In genomic region chr22:17158568-17159503, GRCh38 we compare ENCODE assay signal across 8 cellular contexts. TPM values are rescaled to one million over a fixed set of nuclear protein-coding genes. Genes with fewer than 3 reads are reported as not detected.
DNase-seq lines count a peak whose midpoint lies in the region; ATAC-seq and TF ChIP-seq lines count a peak whose summit lies in the region.

Gene HDHD5 (minus strand): TSS chr22:17159277. CDS start chr22:17159251, 26 bp downstream.

- H3K4me3 ChIP-seq in Jurkat, Clone E6-1 (ENCODE audit: low read length) = peak within 1 kb of the TSS; percentile 86
- H3K4me3 ChIP-seq in muscle layer of duodenum (ENCODE audit: low read depth in 1 of 2, low read length in 2 of 2) = peak within 1 kb of the TSS; percentile 81 to 86

- H3K27ac ChIP-seq in muscle layer of duodenum (ENCODE audit: low read length) = peak within 1 kb of the TSS; percentile 67

- no peaks in the 10 kb centered on the region for H3K36me3 ChIP-seq in muscle layer of duodenum (ENCODE audit: control insufficient read depth in 1 of 2, insufficient read depth in 2 of 2, low read length in 2 of 2)

- H3K27me3 ChIP-seq in muscle layer of duodenum (ENCODE audit: low read depth, low read length) = no peaks in the 10 kb centered on the region

- peaks cover 8 to 22% of the 10 kb centered on the region in 2 donors for H3K4me1 ChIP-seq in muscle layer of duodenum (ENCODE audit: control insufficient read depth in 1 of 2, insufficient read depth in 2 of 2, low read length in 2 of 2)

- ATAC-seq in GM21576 (IDR thresholded peaks at IDR 0.05; ENCODE audit: unreplicated experiment) (peak; percentile 57), esophagus mucosa (peak; percentile 93)

- peak; percentile 89 for DNase-seq in DMS 273 (lab: John Stamatoyannopoulos, UW; ENCODE audit: unreplicated experiment)
- peak; percentile 78 for DNase-seq in Jurkat, Clone E6-1 (ENCODE audit: low read depth, low spot score)
- peak; percentile 89 to 91 for DNase-seq in activated T-cell treated with anti-CD3 and anti-CD28 coated beads, Interleukin-2, amount 50 U/mL, for 48 hours
- peak; percentile 79 to 81 for DNase-seq in stimulated activated CD8-positive, alpha-beta memory T cell treated with anti-CD3 and anti-CD28 coated beads, Interleukin-7, amount 100 ng/mL, for 1 hour (ENCODE audit: low read depth in 2 of 2)

- H3K9me3 ChIP-seq in muscle layer of duodenum (ENCODE audit: control insufficient read depth in 1 of 2, low read length in 2 of 2) = no peaks in the 10 kb centered on the region

TF ChIP-seq in PFSK-1, 5 proteins besides CTCF, POLR2A, EP300 and RAD21:
- TF ChIP-seq POLR2AphosphoS5 (IDR thresholded peaks at IDR 0.05; ENCODE audit: low read depth, low read length) (no peak; the same call in 1 of the 2 replicates), TAF1 (IDR thresholded peaks at IDR 0.05; ENCODE audit: borderline replicate concordance, insufficient read depth, low read length) (no peak), SIN3A (IDR thresholded peaks at IDR 0.05; ENCODE audit: borderline replicate concordance, insufficient read depth, low read length) (0 out of 2 replicates have a peak, but pooled peaks have one; percentile 13), FOXP2 (optimal IDR thresholded peaks at IDR 0.05; ENCODE audit: borderline replicate concordance, extremely low read depth, extremely low read length, insufficient read depth) (no peak)

RNA-seq across cellular contexts. Expression of gene HDHD5, which starts in this region (rescaled TPM):
- polyA plus RNA-seq in Jurkat, Clone E6-1 (2012; ENCODE audit: insufficient read depth, insufficient read length) = 89.4 TPM
- polyA plus RNA-seq in PFSK-1 (2012; ENCODE audit: insufficient read length, low read depth) = 81.2 TPM
- 20.1 TPM for total RNA-seq in esophagus mucosa

Comparison
In these comparisons a context has a peak if more than half of its experiments do, and no peak if none do; other contexts are left out.
1. Peak in every context shown above with its lines: DNase-seq, ATAC-seq, H3K4me3 ChIP-seq and H3K27ac ChIP-seq.